Comparison of ENCODE assay signal across 17 cellular contexts in genomic region chr2:88638743-88639142, GRCh38. TPM values are rescaled to one million over a fixed set of nuclear protein-coding genes. Genes with fewer than 3 reads are reported as not detected.
DNase-seq lines count a peak whose midpoint lies in the region; ATAC-seq and TF ChIP-seq lines count a peak whose summit lies in the region.
"Had no signal": no experiment of that assay in that cellular context is flagged by ENCODE, and none has a peak within 500 bp of the region (broad histone marks: within the 10 kb centered on the region; RNA-seq: fewer than 3 reads in every experiment).

No MANE protein-coding gene starts in this region.

- peak overlapping the region in 5 of 7 donors; percentile 9 to 36 (median 29) for H3K4me3 Mint-ChIP-seq in CD8-positive, alpha-beta memory T cell
- no peak overlapping the region for H3K4me3 Mint-ChIP-seq in HFFc6
- H3K4me3 Mint-ChIP-seq in activated CD8-positive, alpha-beta T cell treated with anti-CD3 and anti-CD28 coated beads for 36 hours = no peak overlapping the region
- no peak overlapping the region for H3K4me3 Mint-ChIP-seq in nephron progenitor cell

- H3K9me3 ChIP-seq in CD8-positive, alpha-beta memory T cell (ENCODE audit: low read length) = no peaks in the 10 kb centered on the region
- H3K9me3 ChIP-seq in left ventricle myocardium inferior (replicated peaks) (peaks cover 3% of the 10 kb centered on the region), Karpas-422 (ENCODE audit: low read length) (no peaks in the 10 kb centered on the region)
- H3K9me3 ChIP-seq: Caco-2 had no signal

- CTCF ChIA-PET in CD8-positive, alpha-beta memory T cell (lab: Charles Lee) = no interaction called here
- CTCF ChIA-PET in activated CD8-positive, alpha-beta T cell treated with anti-CD3 and anti-CD28 coated beads for 36 hours (lab: Charles Lee) = interaction anchor here (1.0 kb wide), 1 partner anchor 39 kb away, joined by 3 read pairs; no protein-coding TSS in a partner anchor

- H3K27me3 ChIP-seq in CD8-positive, alpha-beta memory T cell (ENCODE audit: insufficient read depth, low read length, poor library complexity, severe bottlenecking) = no peaks in the 10 kb centered on the region
- no peaks in the 10 kb centered on the region for H3K27me3 ChIP-seq in left ventricle myocardium inferior (ENCODE audit: low read depth)
- H3K27me3 ChIP-seq in Karpas-422 (ENCODE audit: low read length) = no peaks in the 10 kb centered on the region
- H3K27me3 ChIP-seq: left lung, stomach had no signal

- TF ChIP-seq CTCF in HFFc6 (IDR thresholded peaks at IDR 0.05) = no peak
- TF ChIP-seq CTCF in activated CD8-positive, alpha-beta T cell treated with anti-CD3 and anti-CD28 coated beads for 36 hours (IDR thresholded peaks at IDR 0.05) = no peak
- TF ChIP-seq CTCF in fibroblast of the aortic adventitia (IDR thresholded peaks at IDR 0.05; ENCODE audit: insufficient read depth, low read length) = no peak
- TF ChIP-seq CTCF in nephron progenitor cell (IDR thresholded peaks at IDR 0.05) = no peak
- no peak for TF ChIP-seq CTCF in left ventricle myocardium inferior (IDR thresholded peaks at IDR 0.05; ENCODE audit: borderline replicate concordance)

- H3K9ac ChIP-seq in Karpas-422 (ENCODE audit: low read length) = no peak overlapping the region

- intact Hi-C loops in activated CD8-positive, alpha-beta T cell treated with anti-CD3 and anti-CD28 coated beads for 36 hours (cut with micrococcal nuclease) = no loop called here
- intact Hi-C loops in left ventricle myocardium inferior (cut with micrococcal nuclease) = no loop called here

- peaks cover 5% of the 10 kb centered on the region for H3K4me1 ChIP-seq in CD8-positive, alpha-beta memory T cell (ENCODE audit: insufficient read depth, low read length)
- H3K4me1 ChIP-seq in left ventricle myocardium inferior = no peaks in the 10 kb centered on the region
- peaks cover 14% of the 10 kb centered on the region for H3K4me1 ChIP-seq in Karpas-422 (ENCODE audit: low read length)
- H3K4me1 ChIP-seq: Caco-2, left lung, stomach had no signal

- no peak overlapping the region for H3K4me2 ChIP-seq in Karpas-422 (ENCODE audit: low read depth, low read length, poor library complexity, severe bottlenecking)

- no peaks in the 10 kb centered on the region for H3K36me3 ChIP-seq in CD8-positive, alpha-beta memory T cell (ENCODE audit: insufficient read depth, low read length)
- no peaks in the 10 kb centered on the region for H3K36me3 ChIP-seq in left ventricle myocardium inferior
- H3K36me3 ChIP-seq in Karpas-422 (ENCODE audit: insufficient read depth, low read length) = no peaks in the 10 kb centered on the region
- H3K36me3 ChIP-seq: left lung, stomach had no signal

- H4K20me1 ChIP-seq in Karpas-422 (ENCODE audit: insufficient read depth, low read depth, low read length) = no peaks in the 10 kb centered on the region

- no peak overlapping the region for H3K4me3 ChIP-seq in CD8-positive, alpha-beta memory T cell (ENCODE audit: low read length)
- H3K4me3 ChIP-seq in fibroblast of the aortic adventitia (ENCODE audit: low read depth, low read length) = no peak overlapping the region
- H3K4me3 ChIP-seq in left ventricle myocardium inferior = no peak overlapping the region
- no peak overlapping the region for H3K4me3 ChIP-seq in Karpas-422 (ENCODE audit: low read length)
- H3K4me3 ChIP-seq: dorsolateral prefrontal cortex, left lung, stomach had no signal

- peak in 2 of 5 donors; percentile 27 to 50 for DNase-seq in CD8-positive, alpha-beta memory T cell
- DNase-seq in HFFc6 (peak; percentile 12), fibroblast of the aortic adventitia (ENCODE audit: low read depth) (peak; percentile 27), nephron progenitor cell (no peak), midbrain (lab: John Stamatoyannopoulos, UW) (no peak), left ventricle myocardium inferior (no peak), Karpas-422 (no peak)
- peak; percentile 65 for DNase-seq in activated CD8-positive, alpha-beta T cell treated with anti-CD3 and anti-CD28 coated beads for 36 hours
- DNase-seq: activated effector memory CD4-positive, alpha-beta T cell treated with Interleukin-2 at 50 U/mL for 16 hours; Caco-2; dorsolateral prefrontal cortex; glutamatergic neuron; H9; IMR-90; left lung; NCI-H2107; stomach had no signal

- POLR2A ChIA-PET in CD8-positive, alpha-beta memory T cell (lab: Charles Lee) = no interaction called here
- POLR2A ChIA-PET in activated CD8-positive, alpha-beta T cell treated with anti-CD3 and anti-CD28 coated beads for 36 hours (lab: Charles Lee) = no interaction called here

- H3K4me1 Mint-ChIP-seq in CD8-positive, alpha-beta memory T cell = peaks cover 25 to 32% (median 27%) of the 10 kb centered on the region in 3 donors
- peaks cover 34% of the 10 kb centered on the region for H3K4me1 Mint-ChIP-seq in HFFc6 (ENCODE audit: low read depth)
- peaks cover 40% of the 10 kb centered on the region for H3K4me1 Mint-ChIP-seq in activated CD8-positive, alpha-beta T cell treated with anti-CD3 and anti-CD28 coated beads for 36 hours (ENCODE audit: low read depth)
- H3K4me1 Mint-ChIP-seq in nephron progenitor cell = peaks cover 10% of the 10 kb centered on the region

- no peak overlapping the region for H2AFZ ChIP-seq in Karpas-422 (ENCODE audit: low read length)

- no peaks in the 10 kb centered on the region for H3K79me2 ChIP-seq in Karpas-422 (ENCODE audit: low read length)

- peaks cover 0 to 6% (median 1%) of the 10 kb centered on the region in 3 donors for H3K36me3 Mint-ChIP-seq in CD8-positive, alpha-beta memory T cell
- H3K36me3 Mint-ChIP-seq in HFFc6 (ENCODE audit: low read depth) (peaks cover 4% of the 10 kb centered on the region; the same call in 1 of the 2 replicates), nephron progenitor cell (ENCODE audit: low read depth) (no peaks in the 10 kb centered on the region)
- no peaks in the 10 kb centered on the region for H3K36me3 Mint-ChIP-seq in activated CD8-positive, alpha-beta T cell treated with anti-CD3 and anti-CD28 coated beads for 36 hours (ENCODE audit: low read depth)

- peak overlapping the region in 2 of 8 donors; percentile 35 to 43 for H3K27ac Mint-ChIP-seq in CD8-positive, alpha-beta memory T cell
- H3K27ac Mint-ChIP-seq in HFFc6 = no peak overlapping the region
- H3K27ac Mint-ChIP-seq in activated CD8-positive, alpha-beta T cell treated with anti-CD3 and anti-CD28 coated beads for 36 hours = peak overlapping the region; percentile 56
- no peak overlapping the region for H3K27ac Mint-ChIP-seq in nephron progenitor cell

- H3K9me3 Mint-ChIP-seq in CD8-positive, alpha-beta memory T cell = peaks cover 2 to 7% (median 7%) of the 10 kb centered on the region in 5 donors
- H3K9me3 Mint-ChIP-seq in HFFc6 (peaks cover 9% of the 10 kb centered on the region; the same call in 1 of the 2 replicates), nephron progenitor cell (peaks cover 40% of the 10 kb centered on the region)
- peaks cover 7% of the 10 kb centered on the region for H3K9me3 Mint-ChIP-seq in activated CD8-positive, alpha-beta T cell treated with anti-CD3 and anti-CD28 coated beads for 36 hours

- H3K27me3 Mint-ChIP-seq in CD8-positive, alpha-beta memory T cell = peaks cover 0 to 8% of the 10 kb centered on the region in 2 donors
- H3K27me3 Mint-ChIP-seq in HFFc6 (ENCODE audit: insufficient read depth) (peaks cover 38% of the 10 kb centered on the region), nephron progenitor cell (ENCODE audit: low read depth, poor library complexity) (peaks cover 5% of the 10 kb centered on the region)
- H3K27me3 Mint-ChIP-seq in activated CD8-positive, alpha-beta T cell treated with anti-CD3 and anti-CD28 coated beads for 36 hours = peaks cover 3% of the 10 kb centered on the region

- no peaks in the 10 kb centered on the region for H3K9me2 ChIP-seq in Karpas-422 (replicated peaks; ENCODE audit: insufficient read depth, low read length)

- no peak overlapping the region for H3K27ac ChIP-seq in CD8-positive, alpha-beta memory T cell (ENCODE audit: low read depth, low read length)
- H3K27ac ChIP-seq in left ventricle myocardium inferior (replicated peaks) = no peak overlapping the region
- H3K27ac ChIP-seq in Karpas-422 (ENCODE audit: low read length) = no peak overlapping the region
- H3K27ac ChIP-seq: dorsolateral prefrontal cortex, left lung, stomach had no signal

- peak; percentile 71 for ATAC-seq in activated CD8-positive, alpha-beta T cell treated with anti-CD3 and anti-CD28 coated beads for 36 hours
- ATAC-seq: left lung had no signal

RNA-seq across cellular contexts. Expression of gene EIF2AK3, which starts 11.5 kb away (rescaled TPM):
- 10 to 100 TPM; 13.0 to 15.0 TPM for total RNA-seq in CD8-positive, alpha-beta memory T cell
- polyA plus RNA-seq in CD8-positive, alpha-beta memory T cell = 10.2 TPM
- total RNA-seq in HFFc6 (2021; fragmentation: NEBNext Ultra II Directional; extraction: Animal tissue kit (Norgen Biotek cat#: 25700)) = 10 to 100 TPM; 10.1 to 12.3 (median 11.1) TPM
- total RNA-seq in activated CD8-positive, alpha-beta T cell treated with anti-CD3 and anti-CD28 coated beads for 36 hours = 10 to 100 TPM; 14.9 to 17.4 TPM
- total RNA-seq in fibroblast of the aortic adventitia (ENCODE audit: low replicate concordance) (31.5 and 92.3 TPM in 2 replicates), left ventricle myocardium inferior (8.2 TPM)
- total RNA-seq in Karpas-422 (2014; rRNA removed; shearing (Covaris generic); ENCODE audit: low replicate concordance) = 10.7 and 18.4 TPM in 2 replicates

RNA-seq across cellular contexts. Expression of gene RPIA, which starts 52.7 kb away (rescaled TPM):
- total RNA-seq in CD8-positive, alpha-beta memory T cell = 10 to 100 TPM; 69.0 to 70.2 TPM
- polyA plus RNA-seq in CD8-positive, alpha-beta memory T cell = 49.5 TPM
- 10 to 100 TPM; 10.1 to 12.2 (median 10.8) TPM for total RNA-seq in HFFc6 (2021; fragmentation: NEBNext Ultra II Directional; extraction: Animal tissue kit (Norgen Biotek cat#: 25700))
- 10 to 100 TPM; 79.4 to 81.0 TPM for total RNA-seq in activated CD8-positive, alpha-beta T cell treated with anti-CD3 and anti-CD28 coated beads for 36 hours
- total RNA-seq in fibroblast of the aortic adventitia (ENCODE audit: low replicate concordance) (7.6 and 24.1 TPM in 2 replicates), left ventricle myocardium inferior (18.0 TPM)
- total RNA-seq in Karpas-422 (2014; rRNA removed; shearing (Covaris generic); ENCODE audit: low replicate concordance) = 36.4 and 72.0 TPM in 2 replicates

Comparison
In these comparisons a context has a peak if more than half of its experiments do, and no peak if none do; other contexts are left out.
1. DNase-seq: peak in HFFc6 (single experiment), activated CD8-positive, alpha-beta T cell treated with anti-CD3 and anti-CD28 coated beads for 36 hours (single experiment) and fibroblast of the aortic adventitia (single experiment); none in nephron progenitor cell (single experiment), midbrain (single experiment), left ventricle myocardium inferior (single experiment) and Karpas-422 (single experiment).
2. H3K4me3 Mint-ChIP-seq: peak in CD8-positive, alpha-beta memory T cell (5 of 7); none in HFFc6 (single experiment), activated CD8-positive, alpha-beta T cell treated with anti-CD3 and anti-CD28 coated beads for 36 hours (single experiment) and nephron progenitor cell (single experiment).